Comparison of ENCODE assay signal across 1 cellular context in the genomic region with DNA sequence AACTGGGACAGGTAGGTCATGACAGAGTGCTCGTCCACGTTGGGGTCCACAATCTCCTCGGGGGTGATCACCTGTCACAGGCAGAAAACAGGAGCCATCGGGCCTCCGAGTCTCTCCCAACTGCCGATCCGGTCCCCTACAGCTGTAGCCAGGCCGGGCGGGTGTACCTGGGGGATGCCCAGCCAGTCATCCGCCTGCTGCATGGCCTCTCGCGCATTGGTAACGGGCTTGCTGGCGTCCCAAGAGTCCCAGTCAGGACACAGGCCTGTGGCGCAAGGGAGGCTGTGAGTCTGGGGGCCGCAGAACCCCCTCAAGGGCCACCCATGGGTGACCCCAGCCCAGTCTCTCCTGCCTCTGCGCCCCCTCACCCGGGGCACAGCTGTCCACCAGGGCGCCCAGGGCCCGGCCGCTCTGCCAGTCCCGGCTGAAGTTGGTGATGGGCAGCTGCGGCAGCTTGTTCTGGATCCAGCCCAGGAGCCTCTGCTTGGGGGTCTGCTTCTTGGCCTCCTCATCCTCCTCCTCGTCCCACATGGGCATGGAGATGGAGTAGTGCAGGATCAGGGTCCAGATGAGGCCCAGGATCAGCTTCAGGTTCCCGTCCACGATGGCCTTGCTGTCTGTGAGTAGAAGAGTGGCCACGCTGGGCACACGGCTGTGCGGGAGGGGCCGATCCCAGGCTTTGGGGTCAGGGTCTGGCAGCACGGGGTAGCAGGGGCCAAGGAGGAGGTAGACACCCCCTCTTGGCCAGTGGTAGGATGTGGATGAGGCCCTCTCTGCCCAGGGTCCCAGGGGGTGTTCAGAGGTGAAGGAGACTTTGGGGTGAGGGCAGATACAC.
TF ChIP-seq lines count a peak whose summit lies in the region.

No MANE protein-coding gene starts in this region.

TF ChIP-seq in GM23338, 12 proteins besides CTCF, POLR2A, EP300 and RAD21 (continued from another document):
- TF ChIP-seq, protein P1, sequence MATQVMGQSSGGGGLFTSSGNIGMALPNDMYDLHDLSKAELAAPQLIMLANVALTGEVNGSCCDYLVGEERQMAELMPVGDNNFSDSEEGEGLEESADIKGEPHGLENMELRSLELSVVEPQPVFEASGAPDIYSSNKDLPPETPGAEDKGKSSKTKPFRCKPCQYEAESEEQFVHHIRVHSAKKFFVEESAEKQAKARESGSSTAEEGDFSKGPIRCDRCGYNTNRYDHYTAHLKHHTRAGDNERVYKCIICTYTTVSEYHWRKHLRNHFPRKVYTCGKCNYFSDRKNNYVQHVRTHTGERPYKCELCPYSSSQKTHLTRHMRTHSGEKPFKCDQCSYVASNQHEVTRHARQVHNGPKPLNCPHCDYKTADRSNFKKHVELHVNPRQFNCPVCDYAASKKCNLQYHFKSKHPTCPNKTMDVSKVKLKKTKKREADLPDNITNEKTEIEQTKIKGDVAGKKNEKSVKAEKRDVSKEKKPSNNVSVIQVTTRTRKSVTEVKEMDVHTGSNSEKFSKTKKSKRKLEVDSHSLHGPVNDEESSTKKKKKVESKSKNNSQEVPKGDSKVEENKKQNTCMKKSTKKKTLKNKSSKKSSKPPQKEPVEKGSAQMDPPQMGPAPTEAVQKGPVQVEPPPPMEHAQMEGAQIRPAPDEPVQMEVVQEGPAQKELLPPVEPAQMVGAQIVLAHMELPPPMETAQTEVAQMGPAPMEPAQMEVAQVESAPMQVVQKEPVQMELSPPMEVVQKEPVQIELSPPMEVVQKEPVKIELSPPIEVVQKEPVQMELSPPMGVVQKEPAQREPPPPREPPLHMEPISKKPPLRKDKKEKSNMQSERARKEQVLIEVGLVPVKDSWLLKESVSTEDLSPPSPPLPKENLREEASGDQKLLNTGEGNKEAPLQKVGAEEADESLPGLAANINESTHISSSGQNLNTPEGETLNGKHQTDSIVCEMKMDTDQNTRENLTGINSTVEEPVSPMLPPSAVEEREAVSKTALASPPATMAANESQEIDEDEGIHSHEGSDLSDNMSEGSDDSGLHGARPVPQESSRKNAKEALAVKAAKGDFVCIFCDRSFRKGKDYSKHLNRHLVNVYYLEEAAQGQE (IDR thresholded peaks at IDR 0.05; ENCODE audit: unreplicated experiment), result no peak
- TF ChIP-seq ZNF114 (CRISPR knock-in tag; IDR thresholded peaks at IDR 0.05) (no peak), STAT1 (IDR thresholded peaks at IDR 0.05; ENCODE audit: unreplicated experiment) (no peak), POLR2AphosphoS5 (IDR thresholded peaks at IDR 0.05; ENCODE audit: low read depth) (no peak), EZH2phosphoT487 (IDR thresholded peaks at IDR 0.05; ENCODE audit: unreplicated experiment) (no peak), ZNF331 (CRISPR knock-in tag; IDR thresholded peaks at IDR 0.05; ENCODE audit: low read depth) (no peak), EZH2 (IDR thresholded peaks at IDR 0.05; ENCODE audit: low read depth, unreplicated experiment) (no peak), NANOG (IDR thresholded peaks at IDR 0.05; ENCODE audit: borderline replicate concordance) (no peak), JUNB (IDR thresholded peaks at IDR 0.05; ENCODE audit: unreplicated experiment) (no peak)
- TF ChIP-seq, protein P2, sequence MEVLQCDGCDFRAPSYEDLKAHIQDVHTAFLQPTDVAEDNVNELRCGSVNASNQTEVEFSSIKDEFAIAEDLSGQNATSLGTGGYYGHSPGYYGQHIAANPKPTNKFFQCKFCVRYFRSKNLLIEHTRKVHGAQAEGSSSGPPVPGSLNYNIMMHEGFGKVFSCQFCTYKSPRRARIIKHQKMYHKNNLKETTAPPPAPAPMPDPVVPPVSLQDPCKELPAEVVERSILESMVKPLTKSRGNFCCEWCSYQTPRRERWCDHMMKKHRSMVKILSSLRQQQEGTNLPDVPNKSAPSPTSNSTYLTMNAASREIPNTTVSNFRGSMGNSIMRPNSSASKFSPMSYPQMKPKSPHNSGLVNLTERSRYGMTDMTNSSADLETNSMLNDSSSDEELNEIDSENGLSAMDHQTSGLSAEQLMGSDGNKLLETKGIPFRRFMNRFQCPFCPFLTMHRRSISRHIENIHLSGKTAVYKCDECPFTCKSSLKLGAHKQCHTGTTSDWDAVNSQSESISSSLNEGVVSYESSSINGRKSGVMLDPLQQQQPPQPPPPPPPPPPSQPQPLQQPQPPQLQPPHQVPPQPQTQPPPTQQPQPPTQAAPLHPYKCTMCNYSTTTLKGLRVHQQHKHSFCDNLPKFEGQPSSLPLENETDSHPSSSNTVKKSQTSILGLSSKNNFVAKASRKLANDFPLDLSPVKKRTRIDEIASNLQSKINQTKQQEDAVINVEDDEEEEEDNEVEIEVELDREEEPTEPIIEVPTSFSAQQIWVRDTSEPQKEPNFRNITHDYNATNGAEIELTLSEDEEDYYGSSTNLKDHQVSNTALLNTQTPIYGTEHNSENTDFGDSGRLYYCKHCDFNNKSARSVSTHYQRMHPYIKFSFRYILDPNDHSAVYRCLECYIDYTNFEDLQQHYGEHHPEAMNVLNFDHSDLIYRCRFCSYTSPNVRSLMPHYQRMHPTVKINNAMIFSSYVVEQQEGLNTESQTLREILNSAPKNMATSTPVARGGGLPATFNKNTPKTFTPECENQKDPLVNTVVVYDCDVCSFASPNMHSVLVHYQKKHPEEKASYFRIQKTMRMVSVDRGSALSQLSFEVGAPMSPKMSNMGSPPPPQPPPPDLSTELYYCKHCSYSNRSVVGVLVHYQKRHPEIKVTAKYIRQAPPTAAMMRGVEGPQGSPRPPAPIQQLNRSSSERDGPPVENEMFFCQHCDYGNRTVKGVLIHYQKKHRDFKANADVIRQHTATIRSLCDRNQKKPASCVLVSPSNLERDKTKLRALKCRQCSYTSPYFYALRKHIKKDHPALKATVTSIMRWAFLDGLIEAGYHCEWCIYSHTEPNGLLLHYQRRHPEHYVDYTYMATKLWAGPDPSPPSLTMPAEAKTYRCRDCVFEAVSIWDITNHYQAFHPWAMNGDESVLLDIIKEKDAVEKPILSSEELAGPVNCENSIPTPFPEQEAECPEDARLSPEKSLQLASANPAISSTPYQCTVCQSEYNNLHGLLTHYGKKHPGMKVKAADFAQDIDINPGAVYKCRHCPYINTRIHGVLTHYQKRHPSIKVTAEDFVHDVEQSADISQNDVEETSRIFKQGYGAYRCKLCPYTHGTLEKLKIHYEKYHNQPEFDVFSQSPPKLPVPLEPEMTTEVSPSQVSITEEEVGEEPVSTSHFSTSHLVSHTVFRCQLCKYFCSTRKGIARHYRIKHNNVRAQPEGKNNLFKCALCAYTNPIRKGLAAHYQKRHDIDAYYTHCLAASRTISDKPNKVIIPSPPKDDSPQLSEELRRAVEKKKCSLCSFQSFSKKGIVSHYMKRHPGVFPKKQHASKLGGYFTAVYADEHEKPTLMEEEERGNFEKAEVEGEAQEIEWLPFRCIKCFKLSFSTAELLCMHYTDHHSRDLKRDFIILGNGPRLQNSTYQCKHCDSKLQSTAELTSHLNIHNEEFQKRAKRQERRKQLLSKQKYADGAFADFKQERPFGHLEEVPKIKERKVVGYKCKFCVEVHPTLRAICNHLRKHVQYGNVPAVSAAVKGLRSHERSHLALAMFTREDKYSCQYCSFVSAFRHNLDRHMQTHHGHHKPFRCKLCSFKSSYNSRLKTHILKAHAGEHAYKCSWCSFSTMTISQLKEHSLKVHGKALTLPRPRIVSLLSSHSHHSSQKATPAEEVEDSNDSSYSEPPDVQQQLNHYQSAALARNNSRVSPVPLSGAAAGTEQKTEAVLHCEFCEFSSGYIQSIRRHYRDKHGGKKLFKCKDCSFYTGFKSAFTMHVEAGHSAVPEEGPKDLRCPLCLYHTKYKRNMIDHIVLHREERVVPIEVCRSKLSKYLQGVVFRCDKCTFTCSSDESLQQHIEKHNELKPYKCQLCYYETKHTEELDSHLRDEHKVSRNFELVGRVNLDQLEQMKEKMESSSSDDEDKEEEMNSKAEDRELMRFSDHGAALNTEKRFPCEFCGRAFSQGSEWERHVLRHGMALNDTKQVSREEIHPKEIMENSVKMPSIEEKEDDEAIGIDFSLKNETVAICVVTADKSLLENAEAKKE (CRISPR knock-in tag; IDR thresholded peaks at IDR 0.05), result no peak
- TF ChIP-seq, protein P3, sequence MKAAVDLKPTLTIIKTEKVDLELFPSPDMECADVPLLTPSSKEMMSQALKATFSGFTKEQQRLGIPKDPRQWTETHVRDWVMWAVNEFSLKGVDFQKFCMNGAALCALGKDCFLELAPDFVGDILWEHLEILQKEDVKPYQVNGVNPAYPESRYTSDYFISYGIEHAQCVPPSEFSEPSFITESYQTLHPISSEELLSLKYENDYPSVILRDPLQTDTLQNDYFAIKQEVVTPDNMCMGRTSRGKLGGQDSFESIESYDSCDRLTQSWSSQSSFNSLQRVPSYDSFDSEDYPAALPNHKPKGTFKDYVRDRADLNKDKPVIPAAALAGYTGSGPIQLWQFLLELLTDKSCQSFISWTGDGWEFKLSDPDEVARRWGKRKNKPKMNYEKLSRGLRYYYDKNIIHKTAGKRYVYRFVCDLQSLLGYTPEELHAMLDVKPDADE (IDR thresholded peaks at IDR 0.05), result no peak
